Comparison of ENCODE assay signal across 8 cellular contexts in genomic region chr3:50339485-50340196, GRCh38. TPM values are rescaled to one million over a fixed set of nuclear protein-coding genes. Genes with fewer than 3 reads are reported as not detected.
DNase-seq lines count a peak whose midpoint lies in the region; ATAC-seq and TF ChIP-seq lines count a peak whose summit lies in the region.

No MANE protein-coding gene starts in this region.

- CTCF ChIA-PET in naive thymus-derived CD4-positive, alpha-beta T cell (lab: Charles Lee) = interaction anchor here (1.6 kb wide), 1 partner anchor 272 kb away, joined by 4 read pairs; the partner anchor contains the start of gene CISH

- peak overlapping the region; percentile 96 for H3K4me3 Mint-ChIP-seq in HFFc6
- H3K4me3 Mint-ChIP-seq in naive thymus-derived CD4-positive, alpha-beta T cell = peak overlapping the region; percentile 82 to 97 (median 95)

- H3K9me3 ChIP-seq in naive thymus-derived CD4-positive, alpha-beta T cell (ENCODE audit: control insufficient read depth in 2 of 3, low read length in 3 of 3) = no peaks in the 10 kb centered on the region

- H3K4me1 ChIP-seq in naive thymus-derived CD4-positive, alpha-beta T cell (ENCODE audit: control insufficient read depth in 2 of 2, insufficient read depth in 2 of 2, low read length in 2 of 2) = peaks cover 27 to 45% of the 10 kb centered on the region in 2 donors

- peak; percentile 70 for DNase-seq in AG10803 (ENCODE audit: low read depth)
- peak; percentile 57 for DNase-seq in HFFc6
- DNase-seq in caudate nucleus (lab: John Stamatoyannopoulos, UW) = no peak
- DNase-seq in naive thymus-derived CD4-positive, alpha-beta T cell = no peak
- no peak for DNase-seq in GM13976 (ENCODE audit: low spot score)
- DNase-seq in NCI-H2107 treated with DMSO at 0.1 percent for 48 hours (lab: John Stamatoyannopoulos, UW; ENCODE audit: unreplicated experiment) = no peak

- TF ChIP-seq CTCF in AG10803 (conservative IDR thresholded peaks at IDR 0.05; ENCODE audit: low read length) = no peak
- no peak for TF ChIP-seq CTCF in HFFc6 (IDR thresholded peaks at IDR 0.05)
- TF ChIP-seq CTCF in GM13976 (IDR thresholded peaks at IDR 0.05; ENCODE audit: borderline replicate concordance, control extremely low read depth, extremely low read depth, insufficient read depth, missing control alignments) = no peak

- no peak for ATAC-seq in naive thymus-derived CD4-positive, alpha-beta T cell
- ATAC-seq in GM19467 (IDR thresholded peaks at IDR 0.05; ENCODE audit: unreplicated experiment) (no peak), HG03571 (IDR thresholded peaks at IDR 0.05; ENCODE audit: unreplicated experiment) (no peak)

- intact Hi-C loops in naive thymus-derived CD4-positive, alpha-beta T cell (cut with micrococcal nuclease) = loop anchor here in 1 of 2 donors (2.0 to 5.0 kb wide), 2 partner anchors 233 to 1333 kb away; partner anchors contain the start of gene TEX264

- POLR2A ChIA-PET in naive thymus-derived CD4-positive, alpha-beta T cell (lab: Charles Lee) = interaction anchor here (0.9 to 34.0 kb wide), 9 partner anchors 12 to 263 kb away, joined by 3 to 656 read pairs (median 3); partner anchors contain the start of genes C3orf18, CYB561D2, GNAI2 and HEMK1

- peak overlapping the region; percentile 70 for H3K4me3 ChIP-seq in AG10803 (ENCODE audit: low read length)
- peak overlapping the region; percentile 83 for H3K4me3 ChIP-seq in naive thymus-derived CD4-positive, alpha-beta T cell (ENCODE audit: low read length)

- H3K36me3 ChIP-seq in naive thymus-derived CD4-positive, alpha-beta T cell (ENCODE audit: control insufficient read depth in 2 of 3, insufficient read depth in 3 of 3, low read length in 3 of 3) = peaks cover 0 to 10% (median 0%) of the 10 kb centered on the region in 3 experiments

- H3K9me3 Mint-ChIP-seq in HFFc6 = no peaks in the 10 kb centered on the region
- H3K9me3 Mint-ChIP-seq in naive thymus-derived CD4-positive, alpha-beta T cell = peaks cover 0 to 3% (median 0%) of the 10 kb centered on the region in 11 donors

- H3K27ac ChIP-seq in caudate nucleus (ENCODE audit: low read depth, low read length) = peak overlapping the region; percentile 58
- H3K27ac ChIP-seq in naive thymus-derived CD4-positive, alpha-beta T cell (ENCODE audit: low read depth, low read length) = peak overlapping the region; percentile 69

- H3K27me3 Mint-ChIP-seq in HFFc6 (ENCODE audit: insufficient read depth) = peaks cover 4% of the 10 kb centered on the region
- H3K27me3 Mint-ChIP-seq in naive thymus-derived CD4-positive, alpha-beta T cell = peaks cover 0 to 3% (median 0%) of the 10 kb centered on the region in 5 donors

- H3K36me3 Mint-ChIP-seq in HFFc6 (ENCODE audit: low read depth) = peaks cover 27% of the 10 kb centered on the region
- H3K36me3 Mint-ChIP-seq in naive thymus-derived CD4-positive, alpha-beta T cell = peaks cover 0 to 30% (median 0%) of the 10 kb centered on the region in 5 donors

- H3K27me3 ChIP-seq in naive thymus-derived CD4-positive, alpha-beta T cell (ENCODE audit: control insufficient read depth in 2 of 2, insufficient read depth in 2 of 2, low read length in 2 of 2) = no peaks in the 10 kb centered on the region

- in situ Hi-C loops in GM13976 (cut with MboI; ENCODE audit: low sequenced_read_pairs, unreplicated experiment) = no loop called here

- H3K27ac Mint-ChIP-seq in HFFc6 = peak overlapping the region; percentile 95
- peak overlapping the region; percentile 89 to 97 (median 96) for H3K27ac Mint-ChIP-seq in naive thymus-derived CD4-positive, alpha-beta T cell

- peaks cover 45% of the 10 kb centered on the region for H3K4me1 Mint-ChIP-seq in HFFc6 (ENCODE audit: low read depth)
- H3K4me1 Mint-ChIP-seq in naive thymus-derived CD4-positive, alpha-beta T cell = peaks cover 24 to 68% (median 55%) of the 10 kb centered on the region in 7 donors

RNA-seq across cellular contexts. Expression of gene RASSF1, which starts 1.0 kb away (rescaled TPM):
- 10 to 100 TPM; 30.9 to 37.0 (median 34.1) TPM for total RNA-seq in HFFc6 (2021; fragmentation: NEBNext Ultra II Directional; extraction: Animal tissue kit (Norgen Biotek cat#: 25700))
- total RNA-seq in naive thymus-derived CD4-positive, alpha-beta T cell = 100 to 1,000 TPM in 1 of 5 experiments, 10 to 100 TPM in 4; 39.4 to 105 (median 69.6) TPM
- polyA plus RNA-seq in naive thymus-derived CD4-positive, alpha-beta T cell = 10 to 100 TPM; 32.7 to 47.9 TPM

RNA-seq across cellular contexts. Expression of gene ZMYND10, which starts 5.9 kb away (rescaled TPM):
- total RNA-seq in HFFc6 (2021; fragmentation: NEBNext Ultra II Directional; extraction: Animal tissue kit (Norgen Biotek cat#: 25700)) = 1 to 10 TPM in 2 of 6 experiments, under 1 TPM in 3, not detected in 1; 0.78 to 1.3 (median 0.83) TPM
- total RNA-seq in naive thymus-derived CD4-positive, alpha-beta T cell = 1 to 10 TPM in 4 of 5 experiments, under 1 TPM in 1; 0.91 to 3.8 (median 2.8) TPM
- polyA plus RNA-seq in naive thymus-derived CD4-positive, alpha-beta T cell = under 1 TPM; 0.07 to 0.30 TPM

RNA-seq across cellular contexts. Expression of gene NPRL2, which starts 10.9 kb away (rescaled TPM):
- 10 to 100 TPM; 12.3 to 18.7 (median 17.4) TPM for total RNA-seq in HFFc6 (2021; fragmentation: NEBNext Ultra II Directional; extraction: Animal tissue kit (Norgen Biotek cat#: 25700))
- 10 to 100 TPM; 35.3 to 48.9 (median 47.7) TPM for total RNA-seq in naive thymus-derived CD4-positive, alpha-beta T cell
- 10 to 100 TPM; 27.2 to 36.2 TPM for polyA plus RNA-seq in naive thymus-derived CD4-positive, alpha-beta T cell

RNA-seq across cellular contexts. Expression of gene CYB561D2, which starts 11.0 kb away (rescaled TPM):
- total RNA-seq in HFFc6 (2021; fragmentation: NEBNext Ultra II Directional; extraction: Animal tissue kit (Norgen Biotek cat#: 25700)) = 10 to 100 TPM; 20.5 to 25.2 (median 24.0) TPM
- total RNA-seq in naive thymus-derived CD4-positive, alpha-beta T cell = 10 to 100 TPM; 23.3 to 42.6 (median 32.8) TPM
- polyA plus RNA-seq in naive thymus-derived CD4-positive, alpha-beta T cell = 10 to 100 TPM; 42.4 to 52.9 TPM

RNA-seq across cellular contexts. Expression of gene TUSC2, which starts 11.6 kb away (rescaled TPM):
- 10 to 100 TPM; 23.9 to 34.2 (median 26.8) TPM for total RNA-seq in HFFc6 (2021; fragmentation: NEBNext Ultra II Directional; extraction: Animal tissue kit (Norgen Biotek cat#: 25700))
- 10 to 100 TPM; 16.8 to 25.0 (median 20.5) TPM for total RNA-seq in naive thymus-derived CD4-positive, alpha-beta T cell
- polyA plus RNA-seq in naive thymus-derived CD4-positive, alpha-beta T cell = 10 to 100 TPM; 38.0 to 45.5 TPM

Comparison
In these comparisons a context has a peak if more than half of its experiments do, and no peak if none do; other contexts are left out.
1. DNase-seq: peak in AG10803 (single experiment) and HFFc6 (single experiment); none in caudate nucleus (0 of 61), naive thymus-derived CD4-positive, alpha-beta T cell (0 of 9), GM13976 (single experiment) and NCI-H2107 treated with DMSO at 0.1 percent for 48 hours (single experiment).